Comparison of ENCODE assay signal across 1 cellular context in genomic region chr9:129270903-129271431, GRCh38.
TF ChIP-seq lines count a peak whose summit lies in the region.

No MANE protein-coding gene starts in this region.

TF ChIP-seq in GM12878, 131 proteins besides CTCF, POLR2A, EP300 and RAD21 (continued from another document):
- TF ChIP-seq ZBTB4 (CRISPR knock-in tag; IDR thresholded peaks at IDR 0.05) (no peak), MYB (IDR thresholded peaks at IDR 0.05; ENCODE audit: borderline replicate concordance, low read depth, low read length) (no peak), REST (IDR thresholded peaks at IDR 0.05; ENCODE audit: low read depth, low read length) (no peak), RBBP5 (conservative IDR thresholded peaks at IDR 0.05) (no peak), NFIC (IDR thresholded peaks at IDR 0.05; ENCODE audit: low read depth, low read length) (peak; percentile 67), PAX5 (IDR thresholded peaks at IDR 0.05; ENCODE audit: borderline replicate concordance, low read depth, low read length) (no peak)
